ENCODE assay signal across 24 cellular contexts in the genomic region with DNA sequence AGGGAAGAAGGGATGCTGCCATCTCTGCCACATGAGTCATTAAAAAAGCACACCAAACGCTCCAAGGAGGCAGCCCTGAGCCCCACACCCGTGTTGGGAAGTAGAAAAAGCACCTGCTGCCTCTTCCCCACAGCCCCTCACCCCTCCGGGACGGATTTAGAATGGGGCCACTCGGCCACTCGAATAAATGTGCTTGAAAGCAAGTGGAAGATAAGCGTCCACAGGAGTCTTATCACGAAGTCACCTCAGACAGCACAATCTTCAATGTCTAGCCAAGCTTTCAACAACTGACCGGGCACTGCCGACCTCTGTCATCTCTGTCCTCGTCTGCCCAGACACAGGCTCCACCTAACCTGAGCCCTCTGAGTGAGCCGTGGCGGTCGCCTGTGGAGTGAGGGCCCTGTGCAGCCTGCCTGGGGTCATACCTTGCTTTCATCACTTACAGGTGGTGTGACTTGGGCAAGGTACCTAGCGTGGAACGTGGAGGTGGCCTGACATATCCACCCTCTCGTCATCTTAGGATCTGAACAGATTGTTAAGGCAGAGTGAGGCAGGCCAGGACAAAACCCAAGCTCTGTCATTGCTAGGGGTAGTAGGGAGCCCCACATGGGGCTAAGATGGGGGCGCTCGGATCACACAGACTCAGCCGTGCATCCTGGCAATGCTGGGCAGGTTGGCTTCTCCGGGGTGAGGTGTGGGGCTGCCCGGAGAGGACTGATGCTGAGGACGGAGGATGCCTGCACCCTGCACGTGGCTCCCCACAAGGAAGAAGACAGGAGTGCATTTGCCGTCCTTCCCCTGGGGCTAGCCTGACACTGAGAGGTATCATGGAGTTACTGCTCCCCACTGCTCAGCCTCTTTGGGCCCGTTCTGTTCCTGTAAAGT. TPM values are rescaled to one million over a fixed set of nuclear protein-coding genes. Genes with fewer than 3 reads are reported as not detected.
A peak's percentile ranks its signal among the peaks of the same experiment; 100 is the strongest.
DNase-seq lines count a peak whose midpoint lies in the region; ATAC-seq, FAIRE-seq and TF ChIP-seq lines count a peak whose summit lies in the region.
"Had no signal": no experiment of that assay in that cellular context is flagged by ENCODE, and none has a peak within 500 bp of the region (broad histone marks: within the 10 kb centered on the region; RNA-seq: fewer than 3 reads in every experiment).

No MANE protein-coding gene starts in this region.

- H3K79me2 ChIP-seq in mammary epithelial cell (ENCODE audit: insufficient read depth, low read length): no peaks in the 10 kb centered on the region

- H3K27ac ChIP-seq in mammary epithelial cell (ENCODE audit: insufficient read depth, low read depth, low read length) (no peak overlapping the region), WERI-Rb-1 (peak overlapping the region; percentile 97), kidney (ENCODE audit: low read depth in 2 of 2, low read length in 2 of 2) (no peak overlapping the region), spleen (no peak overlapping the region)
- H3K27ac ChIP-seq: colonic mucosa, gastroesophageal sphincter, PC-9, SJCRH30, testis had no signal

- H3K36me3 Mint-ChIP-seq in MCF 10A (ENCODE audit: insufficient read depth, unreplicated experiment): peaks cover 15% of the 10 kb centered on the region
- H3K36me3 Mint-ChIP-seq: stimulated activated memory B cell treated with anti-CD40 and anti-IgM and Interleukin-4, amounts not matched to agents 10 μg/mL and 1 μg/mL and 100 μg/mL, for 72 hours had no signal

- BruUV-seq in MCF 10A (replicated peaks; lab: Mats Ljungman, UMichigan) (no TSS peak), mammary epithelial cell (replicated peaks; lab: Mats Ljungman, UMichigan) (no TSS peak)

- CTCF ChIA-PET in MCF 10A (lab: Yijun Ruan, JAX) (interaction anchor here (0.7 to 1.4 kb wide), 3 partner anchors 164 to 450 kb away, joined by 3 read pairs; a partner anchor contains a TSS), mammary epithelial cell (lab: Charles Lee; ENCODE audit: low non-redundant PET) (no interaction called here)

- in situ Hi-C loops in mammary epithelial cell (cut with MboI; ENCODE audit: low sequenced_read_pairs in 2 of 2): loop anchor here in 1 of 2 donors (25.0 kb wide), 1 partner anchor 719 kb away; a partner anchor contains a TSS

- no peak overlapping the region for H3K4me3 ChIP-seq in mammary epithelial cell (replicated peaks in 1 of 3; ENCODE audit: insufficient read depth in 1 of 3, low read depth in 2 of 3, low read length in 3 of 3)
- H3K4me3 ChIP-seq in WERI-Rb-1 (ENCODE audit: low read depth, low read length): no peak overlapping the region
- no peak overlapping the region for H3K4me3 ChIP-seq in kidney (ENCODE audit: low read length in 2 of 2)
- no peak overlapping the region for H3K4me3 ChIP-seq in spleen
- H3K4me3 ChIP-seq: colonic mucosa, gastroesophageal sphincter, MG63, PC-9, SJCRH30, testis had no signal

- H3K4me3 Mint-ChIP-seq in MCF 10A (ENCODE audit: unreplicated experiment): no peak overlapping the region
- H3K4me3 Mint-ChIP-seq: activated naive CD8-positive, alpha-beta T cell treated with anti-CD3 and anti-CD28 coated beads, Interleukin-2, amount 50 U/mL, for 24 hours; stimulated activated memory B cell treated with anti-CD40 and anti-IgM and Interleukin-4, amounts not matched to agents 10 μg/mL and 1 μg/mL and 100 μg/mL, for 72 hours had no signal

- TF ChIP-seq CTCF in MCF 10A (IDR thresholded peaks at IDR 0.05; ENCODE audit: unreplicated experiment) (no peak), mammary epithelial cell (conservative IDR thresholded peaks at IDR 0.05 in 1 of 2, IDR thresholded peaks at IDR 0.05 in 1 of 2; ENCODE audit: extremely low read depth in 1 of 2, insufficient read depth in 1 of 2, low read depth in 1 of 2, low read length in 2 of 2) (no peak), WERI-Rb-1 (IDR thresholded peaks at IDR 0.05; ENCODE audit: low read depth, low read length) (no peak), kidney (IDR thresholded peaks at IDR 0.05; ENCODE audit: borderline replicate concordance, extremely low read depth, insufficient read depth) (no peak), spleen (IDR thresholded peaks at IDR 0.05 in 8 of 11, conservative IDR thresholded peaks at IDR 0.05 in 3 of 11) (no peak)

- no peak for TF ChIP-seq POLR2A in spleen (IDR thresholded peaks at IDR 0.05)

- H3K27me3 ChIP-seq in mammary epithelial cell (ENCODE audit: insufficient read depth, low read length): no peaks in the 10 kb centered on the region
- no peaks in the 10 kb centered on the region for H3K27me3 ChIP-seq in WERI-Rb-1 (ENCODE audit: insufficient read depth, low read depth, severe bottlenecking)
- peaks cover 0 to 32% (median 0%) of the 10 kb centered on the region in 7 donors for H3K27me3 ChIP-seq in spleen (replicated peaks in 1 of 7)
- H3K27me3 ChIP-seq: BE2C, colonic mucosa, gastroesophageal sphincter, MG63, SJCRH30, testis had no signal

- dilution Hi-C loops in mammary epithelial cell (cut with HindIII; ENCODE audit: low sequenced_read_pairs): loop anchor here (25.0 kb wide), 1 partner anchor 694 kb away; no protein-coding TSS in a partner anchor

- H3K4me1 Mint-ChIP-seq in MCF 10A (ENCODE audit: insufficient read depth, unreplicated experiment): no peaks in the 10 kb centered on the region
- H3K4me1 Mint-ChIP-seq: activated naive CD8-positive, alpha-beta T cell treated with anti-CD3 and anti-CD28 coated beads, Interleukin-2, amount 50 U/mL, for 24 hours had no signal

- H3K9me3 ChIP-seq in mammary epithelial cell (replicated peaks; ENCODE audit: insufficient read depth, low read length) (no peaks in the 10 kb centered on the region), WERI-Rb-1 (ENCODE audit: severe bottlenecking) (no peaks in the 10 kb centered on the region), kidney (ENCODE audit: control insufficient read depth in 1 of 2, low read length in 2 of 2) (no peaks in the 10 kb centered on the region), spleen (no peaks in the 10 kb centered on the region)
- H3K9me3 ChIP-seq: BE2C, colonic mucosa, gastroesophageal sphincter, MG63, SJCRH30, testis had no signal

- 94% methylated on average over 25 of the region's 26 CpGs for WGBS in mammary epithelial cell (ENCODE audit: low coverage, missing lambda C conversion rate)
- 83 to 89% (median 88%) methylated on average over 23 to 26 of the region's 26 CpGs for WGBS in spleen, 5 donors

- H3K36me3 ChIP-seq in mammary epithelial cell (ENCODE audit: insufficient read depth, low read length): no peaks in the 10 kb centered on the region
- peaks cover 38% of the 10 kb centered on the region for H3K36me3 ChIP-seq in WERI-Rb-1
- H3K36me3 ChIP-seq in kidney (ENCODE audit: control insufficient read depth in 1 of 2, insufficient read depth in 2 of 2, low read length in 2 of 2): peaks cover 2 to 4% of the 10 kb centered on the region in 2 donors
- no peaks in the 10 kb centered on the region for H3K36me3 ChIP-seq in spleen
- H3K36me3 ChIP-seq: BE2C, colonic mucosa, MG63, SJCRH30 had no signal

- H4K20me1 ChIP-seq in mammary epithelial cell (ENCODE audit: insufficient read depth, low read length): no peaks in the 10 kb centered on the region

- no peaks in the 10 kb centered on the region for H3K27me3 Mint-ChIP-seq in MCF 10A (ENCODE audit: insufficient read depth, unreplicated experiment)
- H3K27me3 Mint-ChIP-seq: activated naive CD8-positive, alpha-beta T cell treated with anti-CD3 and anti-CD28 coated beads, Interleukin-2, amount 50 U/mL, for 24 hours had no signal

- POLR2A ChIA-PET in MCF 10A (lab: Yijun Ruan, JAX): no interaction called here

- DNase-seq in MCF 10A (ENCODE audit: unreplicated experiment) (no peak), mammary epithelial cell (no peak), WERI-Rb-1 (peak; percentile 46), kidney (peak; percentile 47), spleen (peak; percentile 58), NCI-H146 (lab: John Stamatoyannopoulos, UW) (no peak), hepatic stellate cell (ENCODE audit: low spot score) (no peak)
- DNase-seq: activated naive CD8-positive, alpha-beta T cell treated with anti-CD3 and anti-CD28 coated beads, Interleukin-2, amount 50 U/mL, for 24 hours; BE2C; colonic mucosa; DMS153; MG63; NCI-H1417; NCI-H2081 treated with DMSO at 0.1 percent for 48 hours; NCI-H446; occipital lobe; PC-9; SJCRH30; stimulated activated CD4-positive, alpha-beta T cell treated with anti-CD3 and anti-CD28 coated beads, Interleukin-4, amount 100 ng/mL, for 1 hour; testis had no signal

- H3K4me2 ChIP-seq in mammary epithelial cell (ENCODE audit: insufficient read depth, low read depth, low read length): no peak overlapping the region
- H3K4me2 ChIP-seq: PC-9 had no signal

- no peak overlapping the region for H2AFZ ChIP-seq in mammary epithelial cell (ENCODE audit: low read depth, low read length)
- H2AFZ ChIP-seq: PC-9 had no signal

- peak overlapping the region; percentile 33 for H3K27ac Mint-ChIP-seq in MCF 10A (ENCODE audit: low read depth, unreplicated experiment)
- H3K27ac Mint-ChIP-seq: activated naive CD8-positive, alpha-beta T cell treated with anti-CD3 and anti-CD28 coated beads, Interleukin-2, amount 50 U/mL, for 24 hours; stimulated activated memory B cell treated with anti-CD40 and anti-IgM and Interleukin-4, amounts not matched to agents 10 μg/mL and 1 μg/mL and 100 μg/mL, for 72 hours had no signal

- H3K9me3 Mint-ChIP-seq in MCF 10A (ENCODE audit: unreplicated experiment): no peaks in the 10 kb centered on the region
- H3K9me3 Mint-ChIP-seq: activated naive CD8-positive, alpha-beta T cell treated with anti-CD3 and anti-CD28 coated beads, Interleukin-2, amount 50 U/mL, for 24 hours; stimulated activated memory B cell treated with anti-CD40 and anti-IgM and Interleukin-4, amounts not matched to agents 10 μg/mL and 1 μg/mL and 100 μg/mL, for 72 hours had no signal

- no peak for FAIRE-seq in kidney (lab: Jason Lieb, UNC)
- FAIRE-seq: islet of Langerhans had no signal

- ATAC-seq in activated CD4-positive, CD25-positive, alpha-beta regulatory T cell treated with anti-CD3 and anti-CD28 coated beads, Interleukin-2, amount 50 U/mL, for 24 hours: no peak
- ATAC-seq: activated naive CD8-positive, alpha-beta T cell treated with anti-CD3 and anti-CD28 coated beads, Interleukin-2, amount 50 U/mL, for 24 hours; gastroesophageal sphincter; stimulated activated memory B cell treated with anti-CD40 and anti-IgM and Interleukin-4, amounts not matched to agents 10 μg/mL and 1 μg/mL and 100 μg/mL, for 72 hours had no signal

- H3K9ac ChIP-seq in mammary epithelial cell (ENCODE audit: insufficient read depth, low read length): no peak overlapping the region
- H3K9ac ChIP-seq in kidney (ENCODE audit: low read length in 2 of 2): no peak overlapping the region

- intact Hi-C loops in MCF 10A (cut with micrococcal nuclease): no loop called here
- intact Hi-C loops in mammary epithelial cell (cut with micrococcal nuclease): no loop called here
- intact Hi-C loops in kidney (cut with DNase I): no loop called here
- intact Hi-C loops in spleen (cut with DNase I; ENCODE audit: low total_unique reads): no loop called here

- no peaks in the 10 kb centered on the region for H3K4me1 ChIP-seq in mammary epithelial cell (ENCODE audit: insufficient read depth, low read length)
- no peaks in the 10 kb centered on the region for H3K4me1 ChIP-seq in kidney (ENCODE audit: control insufficient read depth in 1 of 2, insufficient read depth in 1 of 2, low read depth in 1 of 2, low read length in 2 of 2)
- H3K4me1 ChIP-seq in spleen: peaks cover 0 to 9% (median 0%) of the 10 kb centered on the region in 6 donors
- H3K4me1 ChIP-seq: BE2C, colonic mucosa, gastroesophageal sphincter, SJCRH30, testis had no signal

RNA-seq across cellular contexts. Expression of a gene that starts 34.8 kb away (rescaled TPM):
- total RNA-seq in MCF 10A (2022): 27.9 and 40.0 TPM in 2 replicates
- 10 to 100 TPM; 14.3 to 29.9 TPM for total RNA-seq in mammary epithelial cell
- 26.1 TPM for polyA plus RNA-seq in mammary epithelial cell
- 6.7 TPM for polyA minus RNA-seq in mammary epithelial cell
- 24.9 TPM for total RNA-seq in kidney
- polyA plus RNA-seq in kidney (ENCODE audit: insufficient read depth, low read depth, low replicate concordance): 36.8 TPM
- total RNA-seq in spleen: 10 to 100 TPM; 12.1 to 21.0 (median 17.3) TPM
- polyA plus RNA-seq in spleen: 10 to 100 TPM; 39.0 to 41.6 (median 39.6) TPM

Comparison
In these comparisons a context has a peak if more than half of its experiments do, and no peak if none do; other contexts are left out.
1. DNase-seq: peak in WERI-Rb-1 (single experiment), kidney (single experiment) and spleen (single experiment); none in MCF 10A (single experiment), mammary epithelial cell (single experiment), NCI-H146 (single experiment) and hepatic stellate cell (single experiment).